8 cellular contexts compared by ENCODE assay signal in the genomic region with DNA sequence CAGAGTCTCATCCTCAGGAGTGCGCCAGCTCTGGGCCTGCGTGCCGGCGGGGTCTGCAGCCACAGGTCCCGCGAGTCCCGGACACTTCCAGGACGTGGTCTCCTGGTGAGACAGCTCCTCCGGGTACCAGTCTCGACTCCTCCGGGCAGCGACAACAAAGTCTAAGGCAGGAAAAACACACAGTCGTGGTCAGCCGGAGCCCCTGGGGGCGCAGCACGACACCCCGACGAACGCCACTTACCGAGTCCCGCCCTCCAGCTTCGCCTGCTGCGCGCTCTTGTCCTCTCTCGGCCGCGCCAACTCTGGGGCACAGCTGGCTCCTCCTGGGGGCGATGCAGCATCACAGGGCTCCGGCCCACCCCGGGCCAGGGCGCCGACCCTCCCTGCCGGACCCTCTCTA. TPM values are rescaled to one million over a fixed set of nuclear protein-coding genes. Genes with fewer than 3 reads are reported as not detected.
A peak's percentile ranks its signal among the peaks of the same experiment; 100 is the strongest.
DNase-seq lines count a peak whose midpoint lies in the region; ATAC-seq and TF ChIP-seq lines count a peak whose summit lies in the region.

No MANE protein-coding gene starts in this region.

- no peak for TF ChIP-seq CTCF in foreskin keratinocyte (conservative IDR thresholded peaks at IDR 0.05)

- DNase-seq in DMS79 (lab: John Stamatoyannopoulos, UW) (peak; percentile 46), NCI-H748 treated with DMSO at 0.1 percent for 48 hours (lab: John Stamatoyannopoulos, UW) (peak; percentile 39), fibroblast of peridontal ligament (ENCODE audit: extremely low read depth) (peak; percentile 2), putamen (ENCODE audit: low spot score) (peak; percentile 7), foreskin keratinocyte (no peak), cerebellum (ENCODE audit: low spot score) (no peak)

- ATAC-seq in HG03378 (IDR thresholded peaks at IDR 0.05; ENCODE audit: unreplicated experiment) = no peak
- ATAC-seq in foreskin keratinocyte = no peak
- ATAC-seq in HG02610 (IDR thresholded peaks at IDR 0.05; ENCODE audit: unreplicated experiment) = no peak

- H3K27me3 ChIP-seq in foreskin keratinocyte = peaks cover 10% of the 10 kb centered on the region

- H3K27ac ChIP-seq in foreskin keratinocyte = no peak overlapping the region

- no peaks in the 10 kb centered on the region for H3K4me1 ChIP-seq in foreskin keratinocyte

RNA-seq across cellular contexts. Expression of gene MIS12, which starts 13.4 kb away (rescaled TPM):
- total RNA-seq in foreskin keratinocyte (21.7 and 23.2 TPM in 2 replicates), cerebellum (18.2 TPM)
- 11.3 and 15.1 TPM in 2 replicates for polyA plus RNA-seq in foreskin keratinocyte

RNA-seq across cellular contexts. Expression of gene DERL2, which starts 13.8 kb away (rescaled TPM):
- total RNA-seq in foreskin keratinocyte (40.8 and 45.3 TPM in 2 replicates), cerebellum (46.9 TPM)
- 72.1 and 74.2 TPM in 2 replicates for polyA plus RNA-seq in foreskin keratinocyte

RNA-seq across cellular contexts. Expression of gene DHX33, which starts 31.0 kb away (rescaled TPM):
- total RNA-seq in foreskin keratinocyte (20.9 and 23.3 TPM in 2 replicates), cerebellum (15.9 TPM)
- polyA plus RNA-seq in foreskin keratinocyte = 5.6 and 8.4 TPM in 2 replicates

Comparison
In these comparisons a context has a peak if more than half of its experiments do, and no peak if none do; other contexts are left out.
1. DNase-seq: peak in DMS79 (single experiment), NCI-H748 treated with DMSO at 0.1 percent for 48 hours (single experiment), fibroblast of peridontal ligament (single experiment) and putamen (single experiment); none in foreskin keratinocyte (0 of 2) and cerebellum (single experiment).